8 cellular contexts compared by ENCODE assay signal in the genomic region with DNA sequence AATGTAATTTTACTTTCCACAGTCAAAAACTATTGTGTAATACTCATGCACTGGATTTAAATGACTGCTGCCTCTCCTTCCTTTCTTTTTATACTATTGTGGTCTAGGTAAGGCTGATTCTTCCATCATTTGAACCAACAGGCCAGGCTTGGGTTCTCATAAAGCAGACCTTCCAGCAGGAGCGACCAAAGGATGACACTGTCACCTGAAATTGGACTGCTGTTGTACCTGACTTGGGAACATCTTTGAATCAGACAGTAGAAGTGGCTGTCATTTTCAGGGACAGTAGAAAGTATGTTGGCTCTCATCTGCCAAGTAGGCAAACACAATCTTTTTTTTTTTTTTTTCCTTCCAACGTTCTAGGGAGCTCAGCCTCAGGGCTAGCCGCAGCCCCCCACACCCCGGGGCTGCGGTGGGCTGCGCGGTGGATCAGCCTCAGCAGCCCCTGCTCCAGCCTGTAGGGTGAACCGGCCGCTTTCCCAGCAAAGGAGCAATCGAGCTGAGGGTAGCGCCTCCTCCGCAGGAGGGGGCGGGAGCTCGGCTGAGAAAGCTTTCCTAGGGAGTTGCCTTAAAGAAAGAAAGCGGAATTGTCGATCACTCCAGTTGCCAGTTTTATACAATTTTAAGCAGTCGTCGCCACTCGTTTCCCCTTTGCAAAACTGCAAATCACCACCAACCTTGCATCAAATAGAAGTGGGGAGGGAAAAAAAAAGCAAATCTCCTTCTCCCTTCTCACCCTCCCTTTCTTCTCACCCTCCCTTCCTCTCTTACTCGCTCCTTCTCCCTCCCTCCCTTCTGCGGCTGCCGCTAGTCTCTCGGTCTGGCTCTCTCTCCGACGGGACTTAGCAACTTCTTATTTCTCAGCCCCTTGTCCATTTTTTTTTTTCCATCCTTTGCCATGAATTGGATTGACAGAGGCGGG. TPM values are rescaled to one million over a fixed set of nuclear protein-coding genes. Genes with fewer than 3 reads are reported as not detected.
A peak's percentile ranks its signal among the peaks of the same experiment; 100 is the strongest.
DNase-seq lines count a peak whose midpoint lies in the region; ATAC-seq and TF ChIP-seq lines count a peak whose summit lies in the region.

TSS of gene PDE3A (plus strand) at position 807 of the 922 bp plus-strand sequence. CDS start 748 bp downstream, outside the sequence.

- TF ChIP-seq CTCF in epithelial cell of proximal tubule (conservative IDR thresholded peaks at IDR 0.05; ENCODE audit: low read depth, low read length): peak; percentile 27

- peak within 1 kb of the TSS; percentile 28 for H3K9ac ChIP-seq in SK-N-MC (ENCODE audit: insufficient read length)

- peaks cover 0 to 2% of the 10 kb centered on the region in 2 donors for H3K36me3 Mint-ChIP-seq in activated T-cell treated with anti-CD3 and anti-CD28 coated beads, Interleukin-2, amount 50 U/mL, for 72 hours (ENCODE audit: insufficient read depth in 2 of 2)

- H3K9me3 ChIP-seq in SK-N-MC (ENCODE audit: low read depth, low read length): no peaks in the 10 kb centered on the region

- ATAC-seq in activated T-cell treated with anti-CD3 and anti-CD28 coated beads, Interleukin-2, amount 50 U/mL, for 72 hours (replicated peaks in 1 of 2): no peak
- ATAC-seq in HG02623 (IDR thresholded peaks at IDR 0.05; ENCODE audit: unreplicated experiment) (no peak), HG03280 (IDR thresholded peaks at IDR 0.05; ENCODE audit: unreplicated experiment) (no peak)

- peak within 1 kb of the TSS; percentile 89 for H3K4me3 ChIP-seq in SK-N-MC
- H3K4me3 ChIP-seq in epithelial cell of proximal tubule (ENCODE audit: low read depth, low read length): peak within 1 kb of the TSS; percentile 58

- peak within 1 kb of the TSS; percentile 77 to 80 for H3K4me3 Mint-ChIP-seq in activated T-cell treated with anti-CD3 and anti-CD28 coated beads, Interleukin-2, amount 50 U/mL, for 72 hours

- no peak for DNase-seq in activated T-cell treated with anti-CD3 and anti-CD28 coated beads, Interleukin-2, amount 50 U/mL, for 72 hours
- no peak for DNase-seq in activated T-cell treated with anti-CD3 and anti-CD28 coated beads, Interleukin-2, amount 50 U/mL, for 1 hour
- DNase-seq in SK-N-MC (ENCODE audit: low read depth, low spot score) (no peak), epithelial cell of proximal tubule (ENCODE audit: low read depth) (peak; percentile 40), medulla oblongata (ENCODE audit: extremely low spot score) (peak; percentile 70)

- H3K36me3 ChIP-seq in SK-N-MC (ENCODE audit: insufficient read depth, low read length): no peaks in the 10 kb centered on the region

- H3K27ac ChIP-seq in SK-N-MC (no peak within 1 kb of the TSS), temporal lobe (ENCODE audit: low read depth, low read length) (peak within 1 kb of the TSS; percentile 66)

- H3K9me3 Mint-ChIP-seq in activated T-cell treated with anti-CD3 and anti-CD28 coated beads, Interleukin-2, amount 50 U/mL, for 72 hours: no peaks in the 10 kb centered on the region

- peaks cover 5% of the 10 kb centered on the region for H3K4me1 Mint-ChIP-seq in activated T-cell treated with anti-CD3 and anti-CD28 coated beads, Interleukin-2, amount 50 U/mL, for 72 hours (ENCODE audit: low read depth)

- no peak within 1 kb of the TSS for H3K27ac Mint-ChIP-seq in activated T-cell treated with anti-CD3 and anti-CD28 coated beads, Interleukin-2, amount 50 U/mL, for 72 hours

- peaks cover 45% of the 10 kb centered on the region for H3K27me3 Mint-ChIP-seq in activated T-cell treated with anti-CD3 and anti-CD28 coated beads, Interleukin-2, amount 50 U/mL, for 72 hours (ENCODE audit: low read depth)

RNA-seq across cellular contexts. Expression of gene PDE3A, which starts in this region (rescaled TPM):
- not detected for total RNA-seq in activated T-cell treated with anti-CD3 and anti-CD28 coated beads, Interleukin-2, amount 50 U/mL, for 72 hours
- total RNA-seq in epithelial cell of proximal tubule (1.3 and 1.6 TPM in 2 replicates), temporal lobe (5.7 TPM)

Comparison
In these comparisons a context has a peak if more than half of its experiments do, and no peak if none do; other contexts are left out.
1. DNase-seq: peak in epithelial cell of proximal tubule (single experiment) and medulla oblongata (single experiment); none in activated T-cell treated with anti-CD3 and anti-CD28 coated beads, Interleukin-2, amount 50 U/mL, for 72 hours (0 of 2), activated T-cell treated with anti-CD3 and anti-CD28 coated beads, Interleukin-2, amount 50 U/mL, for 1 hour (single experiment) and SK-N-MC (single experiment).